ENCODE assay signal across 2 cellular contexts in the genomic region with DNA sequence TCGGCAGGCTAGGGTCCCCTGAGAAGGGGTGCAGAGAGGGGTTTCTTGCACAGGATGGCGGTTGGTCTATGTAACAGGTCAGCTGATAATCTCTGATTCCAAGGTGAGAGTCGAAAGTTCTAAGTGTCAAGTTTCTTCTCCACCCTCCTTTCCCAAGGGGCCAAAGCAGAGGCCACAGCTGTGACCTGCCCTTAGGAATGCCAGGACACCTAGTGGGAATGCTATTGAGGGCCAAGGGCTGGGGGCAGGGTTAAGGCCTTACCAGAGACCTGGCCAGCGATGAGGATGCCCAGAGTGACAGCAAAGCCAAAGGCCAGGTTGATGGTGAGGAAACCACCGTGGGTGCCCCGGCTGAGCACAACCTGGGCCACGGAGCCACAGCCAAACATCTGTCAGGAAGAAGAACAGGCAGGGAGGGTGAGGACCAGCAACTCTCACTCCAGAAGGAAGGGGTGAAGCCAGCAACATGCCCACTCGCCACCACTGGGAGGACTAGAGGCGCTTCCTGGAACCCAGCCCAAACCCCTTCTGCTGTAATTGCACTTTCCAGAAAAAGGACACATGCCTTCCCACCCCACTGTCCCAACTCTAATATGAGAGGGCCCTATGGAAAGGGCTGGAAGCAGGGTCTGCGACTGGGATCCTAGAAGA.
TF ChIP-seq lines count a peak whose summit lies in the region.

No MANE protein-coding gene starts in this region.

TF ChIP-seq in A549, 52 proteins besides CTCF, POLR2A, EP300 and RAD21 (continued from another document):
- no peak for TF ChIP-seq ZFP36 (IDR thresholded peaks at IDR 0.05; ENCODE audit: borderline replicate concordance, partially characterized antibody)
- TF ChIP-seq ZNF302 (CRISPR knock-in tag; IDR thresholded peaks at IDR 0.05) = no peak
- TF ChIP-seq REST (IDR thresholded peaks at IDR 0.05) = no peak
- no peak for TF ChIP-seq CEBPB (IDR thresholded peaks at IDR 0.05)
- no peak for TF ChIP-seq RARB (CRISPR knock-in tag; IDR thresholded peaks at IDR 0.05)
- TF ChIP-seq, protein P1, sequence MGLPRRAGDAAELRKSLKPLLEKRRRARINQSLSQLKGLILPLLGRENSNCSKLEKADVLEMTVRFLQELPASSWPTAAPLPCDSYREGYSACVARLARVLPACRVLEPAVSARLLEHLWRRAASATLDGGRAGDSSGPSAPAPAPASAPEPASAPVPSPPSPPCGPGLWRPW (IDR thresholded peaks at IDR 0.05) = no peak
- no peak for TF ChIP-seq POLR2AphosphoS2 (conservative IDR thresholded peaks at IDR 0.05; ENCODE audit: low read length)
- no peak for TF ChIP-seq RNF2 (IDR thresholded peaks at IDR 0.05; ENCODE audit: borderline replicate concordance, low read depth)
- no peak for TF ChIP-seq EHF (CRISPR knock-in tag; IDR thresholded peaks at IDR 0.05)
- TF ChIP-seq, protein P2, sequence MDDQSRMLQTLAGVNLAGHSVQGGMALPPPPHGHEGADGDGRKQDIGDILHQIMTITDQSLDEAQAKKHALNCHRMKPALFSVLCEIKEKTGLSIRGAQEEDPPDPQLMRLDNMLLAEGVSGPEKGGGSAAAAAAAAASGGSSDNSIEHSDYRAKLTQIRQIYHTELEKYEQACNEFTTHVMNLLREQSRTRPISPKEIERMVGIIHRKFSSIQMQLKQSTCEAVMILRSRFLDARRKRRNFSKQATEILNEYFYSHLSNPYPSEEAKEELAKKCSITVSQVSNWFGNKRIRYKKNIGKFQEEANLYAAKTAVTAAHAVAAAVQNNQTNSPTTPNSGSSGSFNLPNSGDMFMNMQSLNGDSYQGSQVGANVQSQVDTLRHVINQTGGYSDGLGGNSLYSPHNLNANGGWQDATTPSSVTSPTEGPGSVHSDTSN (IDR thresholded peaks at IDR 0.05) = no peak
- no peak for TF ChIP-seq HOXB5 (CRISPR knock-in tag; IDR thresholded peaks at IDR 0.05)

TF ChIP-seq in WTC11, 78 proteins besides CTCF, POLR2A, EP300 and RAD21 (continued from another document):
- TF ChIP-seq JAZF1 (CRISPR knock-in tag; IDR thresholded peaks at IDR 0.05) (no peak), CREB1 (CRISPR knock-in tag; IDR thresholded peaks at IDR 0.05) (no peak), MXD4 (CRISPR knock-in tag; IDR thresholded peaks at IDR 0.05; ENCODE audit: borderline replicate concordance) (no peak), ESRRA (CRISPR knock-in tag; IDR thresholded peaks at IDR 0.05; ENCODE audit: borderline replicate concordance) (no peak), IRF2 (CRISPR knock-in tag; IDR thresholded peaks at IDR 0.05; ENCODE audit: borderline replicate concordance, low read depth) (no peak), PREB (CRISPR knock-in tag; IDR thresholded peaks at IDR 0.05; ENCODE audit: borderline replicate concordance) (no peak), STAT6 (CRISPR knock-in tag; conservative IDR thresholded peaks at IDR 0.05; ENCODE audit: low read depth) (no peak), NR1H2 (CRISPR knock-in tag; IDR thresholded peaks at IDR 0.05) (no peak), CBFB (CRISPR knock-in tag; IDR thresholded peaks at IDR 0.05; ENCODE audit: low read depth) (no peak), ZNF671 (CRISPR knock-in tag; IDR thresholded peaks at IDR 0.05) (no peak), ERG (CRISPR knock-in tag; IDR thresholded peaks at IDR 0.05) (no peak), RORB (CRISPR knock-in tag; IDR thresholded peaks at IDR 0.05) (no peak)
- TF ChIP-seq, protein P3, sequence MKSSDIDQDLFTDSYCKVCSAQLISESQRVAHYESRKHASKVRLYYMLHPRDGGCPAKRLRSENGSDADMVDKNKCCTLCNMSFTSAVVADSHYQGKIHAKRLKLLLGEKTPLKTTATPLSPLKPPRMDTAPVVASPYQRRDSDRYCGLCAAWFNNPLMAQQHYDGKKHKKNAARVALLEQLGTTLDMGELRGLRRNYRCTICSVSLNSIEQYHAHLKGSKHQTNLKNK (CRISPR knock-in tag; IDR thresholded peaks at IDR 0.05) = no peak
- TF ChIP-seq, protein P4, sequence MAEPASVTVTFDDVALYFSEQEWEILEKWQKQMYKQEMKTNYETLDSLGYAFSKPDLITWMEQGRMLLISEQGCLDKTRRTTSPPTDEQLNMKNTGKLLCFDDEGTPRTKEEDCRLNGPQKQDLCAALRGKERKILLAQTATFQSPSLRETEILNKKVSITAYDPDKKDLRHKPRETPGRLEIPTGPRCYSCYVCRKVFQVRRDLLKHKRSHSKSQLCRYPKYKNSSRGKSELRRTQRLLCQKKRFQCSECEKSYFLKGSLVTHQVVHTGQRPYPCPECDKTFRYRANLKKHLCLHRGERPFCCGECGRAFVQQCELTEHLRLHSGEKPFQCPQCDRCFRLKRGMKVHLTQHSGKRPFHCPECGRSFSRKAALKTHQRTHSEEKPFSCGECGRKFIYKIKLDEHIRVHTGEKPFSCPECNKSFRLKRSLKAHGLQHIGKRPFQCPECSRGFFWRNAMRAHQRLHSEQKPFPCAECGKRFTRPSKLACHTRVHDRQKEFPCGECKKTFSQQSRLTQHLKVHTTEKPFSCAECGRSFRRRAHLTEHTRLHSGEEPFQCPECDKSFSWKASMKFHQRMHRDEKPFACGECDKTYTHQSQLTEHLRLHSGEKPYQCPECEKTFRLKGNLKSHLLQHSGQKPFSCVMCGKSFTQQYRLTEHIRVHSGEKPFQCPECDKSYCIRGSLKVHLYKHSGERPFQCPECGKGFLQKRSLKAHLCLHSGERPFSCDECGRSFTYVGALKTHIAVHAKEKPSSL (CRISPR knock-in tag; conservative IDR thresholded peaks at IDR 0.05) = no peak
- TF ChIP-seq, protein P5, sequence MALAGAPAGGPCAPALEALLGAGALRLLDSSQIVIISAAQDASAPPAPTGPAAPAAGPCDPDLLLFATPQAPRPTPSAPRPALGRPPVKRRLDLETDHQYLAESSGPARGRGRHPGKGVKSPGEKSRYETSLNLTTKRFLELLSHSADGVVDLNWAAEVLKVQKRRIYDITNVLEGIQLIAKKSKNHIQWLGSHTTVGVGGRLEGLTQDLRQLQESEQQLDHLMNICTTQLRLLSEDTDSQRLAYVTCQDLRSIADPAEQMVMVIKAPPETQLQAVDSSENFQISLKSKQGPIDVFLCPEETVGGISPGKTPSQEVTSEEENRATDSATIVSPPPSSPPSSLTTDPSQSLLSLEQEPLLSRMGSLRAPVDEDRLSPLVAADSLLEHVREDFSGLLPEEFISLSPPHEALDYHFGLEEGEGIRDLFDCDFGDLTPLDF (CRISPR knock-in tag; IDR thresholded peaks at IDR 0.05) = no peak
